ENCODE assay signal across 8 cellular contexts in genomic region chr1:30708361-30708728, GRCh38. TPM values are rescaled to one million over a fixed set of nuclear protein-coding genes. Genes with fewer than 3 reads are reported as not detected.
"Had no signal": no experiment of that assay in that cellular context is flagged by ENCODE, and none has a peak within 500 bp of the region (broad histone marks: within the 10 kb centered on the region; RNA-seq: fewer than 3 reads in every experiment).

No MANE protein-coding gene starts in this region.

- H3K27me3 ChIP-seq: dorsolateral prefrontal cortex, gastrocnemius medialis had no signal

- H3K9me3 ChIP-seq: gastrocnemius medialis, heart left ventricle, thoracic aorta had no signal

- H3K4me3 ChIP-seq: dorsolateral prefrontal cortex, gastrocnemius medialis, heart left ventricle, thoracic aorta had no signal

- H3K36me3 ChIP-seq: gastrocnemius medialis, heart left ventricle, thoracic aorta had no signal

- H3K27ac ChIP-seq: gastrocnemius medialis, heart left ventricle, thoracic aorta had no signal

RNA-seq across cellular contexts. Expression of gene MATN1, which starts 15.0 kb away (rescaled TPM):
- total RNA-seq: gastrocnemius medialis, lower leg skin, posterior vena cava, ureter had no signal
- polyA plus RNA-seq: aorta, heart left ventricle had no signal
